In the genomic region with DNA sequence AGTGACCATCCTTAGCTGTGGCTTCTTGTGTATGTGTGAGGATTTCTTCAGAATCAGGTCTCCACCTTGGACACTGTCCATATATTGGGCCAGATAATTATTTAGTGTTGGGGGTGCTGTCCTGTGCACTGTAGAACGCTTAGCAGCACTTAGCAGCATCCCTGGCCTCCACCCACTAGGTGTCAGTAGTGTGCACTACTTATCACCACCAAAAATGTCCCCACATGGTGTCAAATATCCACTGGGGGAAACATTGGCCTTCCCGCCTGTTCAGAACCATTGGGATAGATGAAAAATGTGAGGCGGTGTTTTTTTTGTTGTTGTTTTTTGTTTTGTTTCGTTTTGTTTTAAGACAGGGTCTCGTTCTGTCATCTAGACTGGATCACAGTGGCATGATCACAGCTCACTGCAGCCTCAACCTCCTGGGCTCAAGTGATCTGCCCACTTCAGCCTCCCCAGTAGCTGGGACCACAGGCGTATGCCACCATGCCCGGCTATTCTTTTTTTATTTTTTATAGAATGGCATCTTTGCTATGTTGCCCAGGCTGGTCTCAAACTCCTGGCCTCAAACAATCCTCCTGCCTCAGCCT, we compare ENCODE assay signal across 8 cellular contexts.
DNase-seq lines count a peak whose midpoint lies in the region; ATAC-seq and TF ChIP-seq lines count a peak whose summit lies in the region.

No MANE protein-coding gene starts in this region.

- H3K4me3 ChIP-seq in heart right ventricle (no peak overlapping the region), uterus (no peak overlapping the region)

- H3K36me3 Mint-ChIP-seq in activated CD8-positive, alpha-beta T cell treated with anti-CD3 and anti-CD28 coated beads for 36 hours (ENCODE audit: low read depth) = no peaks in the 10 kb centered on the region
- H3K36me3 Mint-ChIP-seq in natural killer cell = no peaks in the 10 kb centered on the region

- H3K27ac ChIP-seq in heart right ventricle = no peak overlapping the region
- no peak overlapping the region for H3K27ac ChIP-seq in uterus

- no peaks in the 10 kb centered on the region for H3K36me3 ChIP-seq in heart right ventricle
- no peaks in the 10 kb centered on the region for H3K36me3 ChIP-seq in uterus

- intact Hi-C loops in activated CD8-positive, alpha-beta T cell treated with anti-CD3 and anti-CD28 coated beads for 36 hours (cut with micrococcal nuclease) = no loop called here
- intact Hi-C loops in natural killer cell (cut with micrococcal nuclease) (no loop called here), heart right ventricle (cut with DNase I) (no loop called here), uterus (cut with DNase I; ENCODE audit: low total_unique reads) (no loop called here)

- CTCF ChIA-PET in activated CD8-positive, alpha-beta T cell treated with anti-CD3 and anti-CD28 coated beads for 36 hours (lab: Charles Lee) = interaction anchor here (0.6 to 1.9 kb wide), 5 partner anchors 9 to 20 kb away, joined by 3 to 10 read pairs (median 4); no protein-coding TSS in a partner anchor

- H3K4me3 Mint-ChIP-seq in activated CD8-positive, alpha-beta T cell treated with anti-CD3 and anti-CD28 coated beads for 36 hours = no peak overlapping the region
- H3K4me3 Mint-ChIP-seq in natural killer cell = no peak overlapping the region

- WGBS in heart right ventricle, 2 donors = 89 to 91% methylated on average over 7 of the region's 7 CpGs

- peak; percentile 35 for DNase-seq in ELF-1 (ENCODE audit: low read depth, low spot score)
- DNase-seq in HT-29 (ENCODE audit: low spot score) = peak; percentile 72
- DNase-seq in activated CD8-positive, alpha-beta T cell treated with anti-CD3 and anti-CD28 coated beads for 36 hours = peak; percentile 62
- no peak for DNase-seq in natural killer cell
- no peak for DNase-seq in heart right ventricle
- DNase-seq in uterus = no peak
- DNase-seq in superior temporal gyrus (ENCODE audit: extremely low spot score) = no peak

- TF ChIP-seq POLR2A in uterus (IDR thresholded peaks at IDR 0.05) = no peak

- H3K9me3 ChIP-seq in heart right ventricle (no peaks in the 10 kb centered on the region), uterus (no peaks in the 10 kb centered on the region)

- H3K4me1 Mint-ChIP-seq in activated CD8-positive, alpha-beta T cell treated with anti-CD3 and anti-CD28 coated beads for 36 hours (ENCODE audit: low read depth) = peaks cover 6% of the 10 kb centered on the region
- H3K4me1 Mint-ChIP-seq in natural killer cell = peaks cover 19 to 21% of the 10 kb centered on the region in 2 donors

- H3K4me1 ChIP-seq in heart right ventricle (no peaks in the 10 kb centered on the region), uterus (no peaks in the 10 kb centered on the region)

- TF ChIP-seq CTCF in activated CD8-positive, alpha-beta T cell treated with anti-CD3 and anti-CD28 coated beads for 36 hours (IDR thresholded peaks at IDR 0.05) = peak; percentile 68
- peak; percentile 44 for TF ChIP-seq CTCF in natural killer cell (IDR thresholded peaks at IDR 0.05)
- peak in 4 of 9 donors; percentile 13 to 49 (median 29) for TF ChIP-seq CTCF in heart right ventricle (IDR thresholded peaks at IDR 0.05)
- no peak for TF ChIP-seq CTCF in uterus (IDR thresholded peaks at IDR 0.05)

- POLR2A ChIA-PET in activated CD8-positive, alpha-beta T cell treated with anti-CD3 and anti-CD28 coated beads for 36 hours (lab: Charles Lee) = no interaction called here

- H3K27ac Mint-ChIP-seq in activated CD8-positive, alpha-beta T cell treated with anti-CD3 and anti-CD28 coated beads for 36 hours = no peak overlapping the region
- H3K27ac Mint-ChIP-seq in natural killer cell = no peak overlapping the region

- peaks cover 9% of the 10 kb centered on the region for H3K27me3 Mint-ChIP-seq in activated CD8-positive, alpha-beta T cell treated with anti-CD3 and anti-CD28 coated beads for 36 hours
- H3K27me3 Mint-ChIP-seq in natural killer cell (ENCODE audit: low read depth in 2 of 2) = no peaks in the 10 kb centered on the region

- H3K27me3 ChIP-seq in heart right ventricle (no peaks in the 10 kb centered on the region), uterus (no peaks in the 10 kb centered on the region)

- no peaks in the 10 kb centered on the region for H3K9me3 Mint-ChIP-seq in activated CD8-positive, alpha-beta T cell treated with anti-CD3 and anti-CD28 coated beads for 36 hours
- H3K9me3 Mint-ChIP-seq in natural killer cell = no peaks in the 10 kb centered on the region

- ATAC-seq in GM21381 (IDR thresholded peaks at IDR 0.05; ENCODE audit: unreplicated experiment) (peak; percentile 70), natural killer cell (peak; percentile 67 to 72 (median 68)), heart right ventricle (no peak)
- ATAC-seq in activated CD8-positive, alpha-beta T cell treated with anti-CD3 and anti-CD28 coated beads for 36 hours = peak; percentile 79

Comparison
In these comparisons a context has a peak if more than half of its experiments do, and no peak if none do; other contexts are left out.
1. DNase-seq: peak in ELF-1 (single experiment), HT-29 (single experiment) and activated CD8-positive, alpha-beta T cell treated with anti-CD3 and anti-CD28 coated beads for 36 hours (single experiment); none in natural killer cell (single experiment), heart right ventricle (0 of 2), uterus (0 of 2) and superior temporal gyrus (single experiment).
2. ATAC-seq: peak in GM21381 (single experiment), activated CD8-positive, alpha-beta T cell treated with anti-CD3 and anti-CD28 coated beads for 36 hours (single experiment) and natural killer cell (3 of 3); none in heart right ventricle (0 of 8).
3. CTCF ChIP-seq: peak in activated CD8-positive, alpha-beta T cell treated with anti-CD3 and anti-CD28 coated beads for 36 hours (single experiment) and natural killer cell (single experiment); none in uterus (0 of 4).